In genomic region chr4:93300765-93301164, GRCh38 we compare ENCODE assay signal across 8 cellular contexts.
DNase-seq lines count a peak whose midpoint lies in the region; FAIRE-seq and TF ChIP-seq lines count a peak whose summit lies in the region.
"Not testable (repeated sequence)": the region's sequence is repeated elsewhere in the genome, so short reads cannot be mapped to it uniquely, and the experiment has no call there.

No MANE protein-coding gene starts in this region.

- H3K9me3 Mint-ChIP-seq in MCF 10A (ENCODE audit: unreplicated experiment); mesothelial cell of epicardium: not testable (repeated sequence)

- H3K4me1 Mint-ChIP-seq in MCF 10A (ENCODE audit: insufficient read depth, unreplicated experiment), result not testable (repeated sequence)
- H3K4me1 Mint-ChIP-seq in mesothelial cell of epicardium, result peaks cover 39% of the 10 kb centered on the region

- not testable (repeated sequence) for H3K36me3 ChIP-seq in BLaER1; OCI-LY3 (replicated peaks; ENCODE audit: low read depth, low read length); kidney (ENCODE audit: control insufficient read depth in 1 of 2, insufficient read depth in 2 of 2, low read length in 2 of 2)

- H3K4me1 ChIP-seq in BLaER1 (peaks cover 19% of the 10 kb centered on the region; the same call in 1 of the 2 replicates), OCI-LY3 (ENCODE audit: low read length) (peaks cover 19% of the 10 kb centered on the region)
- H3K4me1 ChIP-seq in kidney (ENCODE audit: control insufficient read depth in 1 of 2, insufficient read depth in 1 of 2, low read depth in 1 of 2, low read length in 2 of 2), result not testable (repeated sequence)

- BruUV-seq in MCF 10A (replicated peaks; lab: Mats Ljungman, UMichigan), result not testable (repeated sequence)

- peak overlapping the region; percentile 22; the same call in 1 of the 2 replicates for H3K4me2 ChIP-seq in BLaER1
- peak overlapping the region; percentile 29; the same call in 1 of the 2 replicates for H3K4me2 ChIP-seq in OCI-LY3 (ENCODE audit: low read length)

- H2AFZ ChIP-seq in OCI-LY3 (ENCODE audit: low read depth, low read length), result not testable (repeated sequence)

- H3K4me3 ChIP-seq in BLaER1; OCI-LY3 (ENCODE audit: low read length); kidney (ENCODE audit: low read length in 2 of 2): not testable (repeated sequence)

- CTCF ChIA-PET in MCF 10A (lab: Yijun Ruan, JAX), result interaction anchor here (0.6 kb wide), 1 partner anchor 169 kb away, joined by 4 read pairs; no protein-coding TSS in a partner anchor

- not testable (repeated sequence) for H3K27ac ChIP-seq in BLaER1; kidney (ENCODE audit: low read depth in 2 of 2, low read length in 2 of 2)
- H3K27ac ChIP-seq in OCI-LY3 (ENCODE audit: low read length), result peak overlapping the region; percentile 25; the same call in 1 of the 2 replicates
- H3K27ac ChIP-seq in epithelial cell of prostate, result peak overlapping the region; percentile 65

- not testable (repeated sequence) for TF ChIP-seq CTCF in OCI-LY3 (IDR thresholded peaks at IDR 0.05; ENCODE audit: low read depth, low read length); MCF 10A (IDR thresholded peaks at IDR 0.05; ENCODE audit: unreplicated experiment); kidney (IDR thresholded peaks at IDR 0.05; ENCODE audit: borderline replicate concordance, extremely low read depth, insufficient read depth); mesothelial cell of epicardium (IDR thresholded peaks at IDR 0.05; ENCODE audit: unreplicated experiment)

- H3K9ac ChIP-seq in BLaER1; OCI-LY3 (ENCODE audit: low read length); kidney (ENCODE audit: low read length in 2 of 2): not testable (repeated sequence)

- intact Hi-C loops in MCF 10A (cut with micrococcal nuclease); kidney (cut with DNase I): not testable (repeated sequence)

- POLR2A ChIA-PET in MCF 10A (lab: Yijun Ruan, JAX), result interaction anchor here (0.6 kb wide), 1 partner anchor 609 kb away, joined by 3 read pairs; no protein-coding TSS in a partner anchor

- peak; percentile 79 for FAIRE-seq in GM12892 (lab: Jason Lieb, UNC)
- not testable (repeated sequence) for FAIRE-seq in kidney (lab: Jason Lieb, UNC)

- H3K36me3 Mint-ChIP-seq in MCF 10A (ENCODE audit: insufficient read depth, unreplicated experiment); mesothelial cell of epicardium: not testable (repeated sequence)

- H4K20me1 ChIP-seq in BLaER1; OCI-LY3 (ENCODE audit: insufficient read depth, low read length): not testable (repeated sequence)

- H3K4me3 Mint-ChIP-seq in MCF 10A (ENCODE audit: unreplicated experiment); mesothelial cell of epicardium: not testable (repeated sequence)

- not testable (repeated sequence) for H3K27me3 ChIP-seq in BLaER1; OCI-LY3 (ENCODE audit: low read depth, low read length)

- H3K27me3 Mint-ChIP-seq in MCF 10A (ENCODE audit: insufficient read depth, unreplicated experiment); mesothelial cell of epicardium (ENCODE audit: low read depth): not testable (repeated sequence)

- not testable (repeated sequence) for DNase-seq in GM12892 (ENCODE audit: insufficient read length); MCF 10A (ENCODE audit: unreplicated experiment); epithelial cell of prostate (ENCODE audit: low read depth, low spot score); mesothelial cell of epicardium (ENCODE audit: low spot score in 2 of 2, unreplicated experiment in 2 of 2)
- DNase-seq in kidney, result peak; percentile 53
- peak; percentile 53 for DNase-seq in renal cortical epithelial cell (ENCODE audit: low read depth)

- not testable (repeated sequence) for H3K79me2 ChIP-seq in OCI-LY3 (ENCODE audit: low read length)

- not testable (repeated sequence) for H3K9me3 ChIP-seq in BLaER1; OCI-LY3 (ENCODE audit: insufficient read depth, low read length); kidney (ENCODE audit: control insufficient read depth in 1 of 2, low read length in 2 of 2)

- peak overlapping the region; percentile 87 for H3K27ac Mint-ChIP-seq in MCF 10A (ENCODE audit: low read depth, unreplicated experiment)
- peak overlapping the region; percentile 96 for H3K27ac Mint-ChIP-seq in mesothelial cell of epicardium

- TF ChIP-seq POLR2A in GM12892 (IDR thresholded peaks at IDR 0.05; ENCODE audit: low read depth, low read length), result not testable (repeated sequence)
